In the genomic region with DNA sequence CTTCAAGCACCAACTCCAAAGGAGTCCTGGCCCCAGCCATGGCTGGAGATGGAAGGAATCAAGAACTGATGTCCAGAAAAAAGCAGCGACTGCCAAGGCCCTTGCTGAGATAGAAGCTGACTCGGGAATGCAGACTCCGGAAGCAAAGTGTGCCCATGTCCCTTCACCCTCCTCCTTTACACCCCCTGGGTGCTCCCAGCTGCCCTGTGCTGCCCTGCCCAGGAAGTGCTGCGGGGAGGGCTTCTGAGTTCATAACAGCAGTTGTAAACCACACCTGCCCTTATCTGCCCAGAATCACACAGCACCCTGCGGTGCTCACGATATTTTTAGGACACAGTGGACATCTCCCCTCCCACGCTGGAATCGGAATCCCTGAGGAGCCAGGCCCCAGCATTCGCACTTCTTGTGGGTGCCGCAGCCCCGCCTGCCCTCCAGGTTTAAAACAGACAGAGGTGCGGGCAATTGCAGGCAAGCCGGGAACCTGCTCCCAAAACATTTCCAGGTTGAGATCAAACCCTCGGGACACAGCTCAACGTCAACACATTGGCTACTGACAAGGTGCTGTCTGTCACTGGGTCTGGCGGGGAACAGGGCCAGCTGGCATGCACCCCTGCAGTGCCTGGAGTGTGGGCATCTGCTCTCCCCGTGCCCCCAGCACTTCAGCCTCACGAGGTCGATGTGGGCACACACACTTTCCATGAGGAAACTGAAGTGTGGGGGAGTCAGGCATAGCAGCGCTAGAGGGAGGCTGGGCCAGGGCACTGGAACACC, we compare ENCODE assay signal across 2 cellular contexts.
TF ChIP-seq lines count a peak whose summit lies in the region.

No MANE protein-coding gene starts in this region.

TF ChIP-seq in IMR-90, 13 proteins besides CTCF, POLR2A, EP300 and RAD21 (continued from another document):
- TF ChIP-seq BHLHE40 (IDR thresholded peaks at IDR 0.05; ENCODE audit: low read depth, low read length) (no peak), MXI1 (IDR thresholded peaks at IDR 0.05; ENCODE audit: borderline replicate concordance, low read depth, low read length) (no peak), RCOR1 (IDR thresholded peaks at IDR 0.05; ENCODE audit: insufficient replicate concordance, low read length) (no peak), NFE2L2 (IDR thresholded peaks at IDR 0.05; ENCODE audit: low read depth, low read length) (no peak), RFX5 (IDR thresholded peaks at IDR 0.05; ENCODE audit: low read depth, low read length) (no peak), CEBPB (IDR thresholded peaks at IDR 0.05; ENCODE audit: low read depth, low read length) (no peak), MAFK (IDR thresholded peaks at IDR 0.05; ENCODE audit: low read depth, low read length) (no peak)
- TF ChIP-seq, protein P1, sequence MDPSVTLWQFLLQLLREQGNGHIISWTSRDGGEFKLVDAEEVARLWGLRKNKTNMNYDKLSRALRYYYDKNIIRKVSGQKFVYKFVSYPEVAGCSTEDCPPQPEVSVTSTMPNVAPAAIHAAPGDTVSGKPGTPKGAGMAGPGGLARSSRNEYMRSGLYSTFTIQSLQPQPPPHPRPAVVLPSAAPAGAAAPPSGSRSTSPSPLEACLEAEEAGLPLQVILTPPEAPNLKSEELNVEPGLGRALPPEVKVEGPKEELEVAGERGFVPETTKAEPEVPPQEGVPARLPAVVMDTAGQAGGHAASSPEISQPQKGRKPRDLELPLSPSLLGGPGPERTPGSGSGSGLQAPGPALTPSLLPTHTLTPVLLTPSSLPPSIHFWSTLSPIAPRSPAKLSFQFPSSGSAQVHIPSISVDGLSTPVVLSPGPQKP (IDR thresholded peaks at IDR 0.05; ENCODE audit: borderline replicate concordance, low read depth, low read length), result no peak

TF ChIP-seq in WTC11, 78 proteins besides CTCF, POLR2A, EP300 and RAD21 (continued from another document):
- no peak for TF ChIP-seq GRHL2 (CRISPR knock-in tag; IDR thresholded peaks at IDR 0.05; ENCODE audit: insufficient replicate concordance, severe bottlenecking)
- no peak for TF ChIP-seq JAZF1 (CRISPR knock-in tag; IDR thresholded peaks at IDR 0.05)
- TF ChIP-seq, protein P2, sequence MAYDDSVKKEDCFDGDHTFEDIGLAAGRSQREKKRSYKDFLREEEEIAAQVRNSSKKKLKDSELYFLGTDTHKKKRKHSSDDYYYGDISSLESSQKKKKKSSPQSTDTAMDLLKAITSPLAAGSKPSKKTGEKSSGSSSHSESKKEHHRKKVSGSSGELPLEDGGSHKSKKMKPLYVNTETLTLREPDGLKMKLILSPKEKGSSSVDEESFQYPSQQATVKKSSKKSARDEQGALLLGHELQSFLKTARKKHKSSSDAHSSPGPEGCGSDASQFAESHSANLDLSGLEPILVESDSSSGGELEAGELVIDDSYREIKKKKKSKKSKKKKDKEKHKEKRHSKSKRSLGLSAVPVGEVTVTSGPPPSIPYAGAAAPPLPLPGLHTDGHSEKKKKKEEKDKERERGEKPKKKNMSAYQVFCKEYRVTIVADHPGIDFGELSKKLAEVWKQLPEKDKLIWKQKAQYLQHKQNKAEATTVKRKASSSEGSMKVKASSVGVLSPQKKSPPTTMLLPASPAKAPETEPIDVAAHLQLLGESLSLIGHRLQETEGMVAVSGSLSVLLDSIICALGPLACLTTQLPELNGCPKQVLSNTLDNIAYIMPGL (CRISPR knock-in tag; IDR thresholded peaks at IDR 0.05), result no peak
- no peak for TF ChIP-seq TP53 (CRISPR knock-in tag; IDR thresholded peaks at IDR 0.05)
